In the genomic region with DNA sequence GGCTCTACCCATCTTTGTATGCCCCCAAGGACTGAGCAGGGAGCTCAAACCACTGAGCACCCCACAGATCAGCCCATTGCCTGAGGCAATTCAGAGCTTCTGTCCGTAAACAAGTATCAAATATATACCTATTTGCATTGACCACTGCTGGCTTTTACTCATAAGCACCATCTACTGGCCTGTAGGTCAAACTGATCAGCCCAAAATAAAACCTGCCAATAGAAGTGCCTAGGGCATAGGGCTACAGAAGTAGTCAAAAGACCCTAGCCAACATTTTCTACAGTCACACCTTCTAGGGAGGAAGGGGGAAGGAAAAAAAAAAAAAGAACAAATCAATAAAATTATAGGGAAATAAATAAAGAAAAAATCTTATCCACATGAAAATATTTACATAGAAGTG, we compare ENCODE assay signal across 1 cellular context.
TF ChIP-seq lines count a peak whose summit lies in the region.

No MANE protein-coding gene starts in this region.

TF ChIP-seq in GM12878, 131 proteins besides CTCF, POLR2A, EP300 and RAD21:
- TF ChIP-seq FOXM1 (IDR thresholded peaks at IDR 0.05; ENCODE audit: low read depth, low read length) (no peak), SMC3 (IDR thresholded peaks at IDR 0.05; ENCODE audit: borderline replicate concordance, low read length) (peak; percentile 34; the same call in 1 of the 2 replicates)
